In genomic region chr3:133773732-133774131, GRCh38 we compare ENCODE assay signal across 36 cellular contexts. TPM values are rescaled to one million over a fixed set of nuclear protein-coding genes. Genes with fewer than 3 reads are reported as not detected.
"Had no signal": no experiment of that assay in that cellular context is flagged by ENCODE, and none has a peak within 500 bp of the region (broad histone marks: within the 10 kb centered on the region; RNA-seq: fewer than 3 reads in every experiment).

No MANE protein-coding gene starts in this region.

- H3K27ac ChIP-seq: KMS-11 had no signal

- DNase-seq: Karpas-422, Kasumi-1, MG63, MM.1S, MV-4-11, NCI-H1048, NCI-H1092, NCI-H1092 treated with DMSO at 0.1 percent for 48 hours, NCI-H1105, NCI-H1105 treated with DMSO at 0.1 percent for 48 hours, NCI-H1417, NCI-H1417 treated with DMSO at 0.1 percent for 48 hours, NCI-H1436, NCI-H1436 treated with DMSO at 0.1 percent for 48 hours, NCI-H146, NCI-H1694, NCI-H1694 treated with DMSO at 0.1 percent for 48 hours, NCI-H187, NCI-H187 treated with DMSO at 0.1 percent for 48 hours, NCI-H1930, NCI-H2029, NCI-H2029 treated with DMSO at 0.1 percent for 48 hours, NCI-H2081, NCI-H2081 treated with DMSO at 0.1 percent for 48 hours, NCI-H2107, NCI-H2171, NCI-H2171 treated with DMSO at 0.1 percent for 48 hours, NCI-H2227 treated with DMSO at 0.1 percent for 48 hours, NCI-H226, NCI-H345, NCI-H446, NCI-H446 treated with DMSO at 0.1 percent for 48 hours, NCI-H510A had no signal

- H3K9ac ChIP-seq: KMS-11 had no signal

- H3K36me3 ChIP-seq: MG63 had no signal

- H3K4me2 ChIP-seq: KMS-11 had no signal

- H3K9me3 ChIP-seq: MG63 had no signal

- H3K4me3 ChIP-seq: MG63 had no signal

RNA-seq across cellular contexts. Expression of gene TF, which starts 27.5 kb away (rescaled TPM):
- total RNA-seq: LHCN-M2, M059J had no signal
